ENCODE assay signal across 12 cellular contexts in genomic region chr6:148611213-148611612, GRCh38.
A peak's percentile ranks its signal among the peaks of the same experiment; 100 is the strongest.
DNase-seq lines count a peak whose midpoint lies in the region; ATAC-seq and TF ChIP-seq lines count a peak whose summit lies in the region.
"Had no signal": no experiment of that assay in that cellular context is flagged by ENCODE, and none has a peak within 500 bp of the region (broad histone marks: within the 10 kb centered on the region; RNA-seq: fewer than 3 reads in every experiment).

No MANE protein-coding gene starts in this region.

- no peak for TF ChIP-seq POLR2A in transverse colon (IDR thresholded peaks at IDR 0.05)

- H2AK5ac ChIP-seq in mesenchymal stem cell (ENCODE audit: low read length, severe bottlenecking), result no peak overlapping the region

- no peak overlapping the region for H3K23ac ChIP-seq in mesenchymal stem cell (ENCODE audit: low read length in 2 of 2)

- no peak overlapping the region for H3K14ac ChIP-seq in mesenchymal stem cell (ENCODE audit: low read length in 2 of 2)

- H3K36me3 Mint-ChIP-seq in naive thymus-derived CD8-positive, alpha-beta T cell, result no peaks in the 10 kb centered on the region
- H3K36me3 Mint-ChIP-seq in type B pancreatic cell, result no peaks in the 10 kb centered on the region
- H3K36me3 Mint-ChIP-seq in natural killer cell treated with Interleukin-12 subunit alpha and Interleukin-12 subunit beta and Interleukin-15 and Interleukin-18, amount 100 ng/mL, for 72 hours, result no peaks in the 10 kb centered on the region

- 25% methylated on average over 8 of the region's 8 CpGs for WGBS in mesenchymal stem cell
- WGBS in transverse colon (ENCODE audit: low coverage in 1 of 2), 2 donors, result 40 to 66% methylated on average over 1 to 8 of the region's 8 CpGs

- H3K4me3 ChIP-seq in mesenchymal stem cell (ENCODE audit: insufficient read depth in 1 of 2, low read depth in 1 of 2, low read length in 2 of 2) (peak overlapping the region in 1 of 2 experiments; percentile 39), transverse colon (no peak overlapping the region)

- no peak overlapping the region for H4K91ac ChIP-seq in mesenchymal stem cell (ENCODE audit: low read length)

- in situ Hi-C loops in transverse colon (cut with MboI; ENCODE audit: low pct_ligation_motif_present in 1 of 4, low pct_unique_long_range_greater_than_20kb in 1 of 4, low sequenced_read_pairs in 3 of 4), result no loop called here

- H3K4me2 ChIP-seq in mesenchymal stem cell (ENCODE audit: low read length, poor library complexity, severe bottlenecking), result no peak overlapping the region

- no peak overlapping the region for H2BK12ac ChIP-seq in mesenchymal stem cell (ENCODE audit: low read length in 2 of 2)

- H3K36me3 ChIP-seq in mesenchymal stem cell (ENCODE audit: control insufficient read depth in 1 of 2, insufficient read depth in 2 of 2, low read depth in 1 of 2, low read length in 2 of 2), result no peaks in the 10 kb centered on the region
- no peaks in the 10 kb centered on the region for H3K36me3 ChIP-seq in transverse colon

- peak; percentile 31 for DNase-seq in DMS 273 (lab: John Stamatoyannopoulos, UW; ENCODE audit: unreplicated experiment)
- no peak for DNase-seq in DMS 273 treated with DMSO at 0.1 percent for 48 hours (lab: John Stamatoyannopoulos, UW)
- peak; percentile 22 for DNase-seq in epidermal melanocyte (ENCODE audit: insufficient read length, low spot score)
- DNase-seq in mesenchymal stem cell, result peak; percentile 76
- DNase-seq in transverse colon, result peak; percentile 42
- no peak for DNase-seq in naive thymus-derived CD8-positive, alpha-beta T cell
- DNase-seq in type B pancreatic cell (ENCODE audit: extremely low spot score, unreplicated experiment), result no peak
- no peak for DNase-seq in natural killer cell treated with Interleukin-12 subunit alpha and Interleukin-12 subunit beta and Interleukin-15 and Interleukin-18, amount 100 ng/mL, for 72 hours (ENCODE audit: low spot score)
- DNase-seq: NCI-H146; stimulated activated CD4-positive, alpha-beta T cell treated with anti-CD3 and anti-CD28 coated beads, Interleukin-1b, Interleukin-23, amount 100 ng/mL, for 48 hours had no signal

- no peak for ATAC-seq in naive thymus-derived CD8-positive, alpha-beta T cell
- ATAC-seq in natural killer cell treated with Interleukin-12 subunit alpha and Interleukin-12 subunit beta and Interleukin-15 and Interleukin-18, amount 100 ng/mL, for 72 hours, result no peak
- ATAC-seq: SK-N-SH treated with all-trans-retinoic acid at 6 μM for 48 hours had no signal

- H2BK5ac ChIP-seq in mesenchymal stem cell (ENCODE audit: low read depth, low read length, poor library complexity, severe bottlenecking), result no peak overlapping the region

- H3K4me1 Mint-ChIP-seq in naive thymus-derived CD8-positive, alpha-beta T cell, result no peaks in the 10 kb centered on the region
- H3K4me1 Mint-ChIP-seq in type B pancreatic cell (ENCODE audit: unreplicated experiment), result no peaks in the 10 kb centered on the region
- H3K4me1 Mint-ChIP-seq in natural killer cell treated with Interleukin-12 subunit alpha and Interleukin-12 subunit beta and Interleukin-15 and Interleukin-18, amount 100 ng/mL, for 72 hours (ENCODE audit: low read depth in 2 of 2), result no peaks in the 10 kb centered on the region

- intact Hi-C loops in transverse colon (cut with DNase I; ENCODE audit: low total_unique reads), result no loop called here

- TF ChIP-seq CTCF in transverse colon (IDR thresholded peaks at IDR 0.05) (no peak), type B pancreatic cell (conservative IDR thresholded peaks at IDR 0.05) (no peak)

- H2AFZ ChIP-seq in mesenchymal stem cell (ENCODE audit: low read depth, low read length), result no peak overlapping the region

- no peaks in the 10 kb centered on the region for H3K9me3 Mint-ChIP-seq in naive thymus-derived CD8-positive, alpha-beta T cell
- H3K9me3 Mint-ChIP-seq in type B pancreatic cell, result no peaks in the 10 kb centered on the region
- no peaks in the 10 kb centered on the region for H3K9me3 Mint-ChIP-seq in natural killer cell treated with Interleukin-12 subunit alpha and Interleukin-12 subunit beta and Interleukin-15 and Interleukin-18, amount 100 ng/mL, for 72 hours

- no peak for TF ChIP-seq EP300 in transverse colon (IDR thresholded peaks at IDR 0.05; ENCODE audit: low read depth)

- H3K27ac ChIP-seq in mesenchymal stem cell (ENCODE audit: low read length, poor library complexity, severe bottlenecking) (no peak overlapping the region), transverse colon (peak overlapping the region in 3 of 4 donors; percentile 36 to 64 (median 48))
- H3K27ac ChIP-seq: 22Rv1 had no signal

- no peak overlapping the region for H2BK15ac ChIP-seq in mesenchymal stem cell (ENCODE audit: low read depth, poor library complexity, severe bottlenecking)

- H3K4me3 Mint-ChIP-seq in naive thymus-derived CD8-positive, alpha-beta T cell, result no peak overlapping the region
- H3K4me3 Mint-ChIP-seq in type B pancreatic cell, result no peak overlapping the region
- no peak overlapping the region for H3K4me3 Mint-ChIP-seq in natural killer cell treated with Interleukin-12 subunit alpha and Interleukin-12 subunit beta and Interleukin-15 and Interleukin-18, amount 100 ng/mL, for 72 hours

- H3K9me3 ChIP-seq in mesenchymal stem cell (ENCODE audit: control insufficient read depth, low read length) (no peaks in the 10 kb centered on the region), transverse colon (no peaks in the 10 kb centered on the region)

- no peak overlapping the region for H3K4ac ChIP-seq in mesenchymal stem cell (ENCODE audit: low read depth in 1 of 2, low read length in 2 of 2)

- H3K27ac Mint-ChIP-seq in naive thymus-derived CD8-positive, alpha-beta T cell, result peak overlapping the region in 1 of 10 donors; percentile 66
- no peak overlapping the region for H3K27ac Mint-ChIP-seq in type B pancreatic cell
- no peak overlapping the region for H3K27ac Mint-ChIP-seq in natural killer cell treated with Interleukin-12 subunit alpha and Interleukin-12 subunit beta and Interleukin-15 and Interleukin-18, amount 100 ng/mL, for 72 hours

- H3K9ac ChIP-seq in mesenchymal stem cell (ENCODE audit: low read length), result no peak overlapping the region

- no peak overlapping the region for H2BK120ac ChIP-seq in mesenchymal stem cell (ENCODE audit: low read depth, low read length)

- H4K8ac ChIP-seq in mesenchymal stem cell (ENCODE audit: low read length), result no peak overlapping the region

- no peaks in the 10 kb centered on the region for H3K4me1 ChIP-seq in mesenchymal stem cell (ENCODE audit: control insufficient read depth, insufficient read depth, low read depth, low read length)
- H3K4me1 ChIP-seq in transverse colon, result peaks cover 0 to 16% (median 5%) of the 10 kb centered on the region in 4 donors

- POLR2A ChIA-PET in naive thymus-derived CD8-positive, alpha-beta T cell (lab: Charles Lee), result no interaction called here

- H3K27me3 ChIP-seq in mesenchymal stem cell (ENCODE audit: control insufficient read depth in 1 of 2, insufficient read depth in 1 of 2, low read length in 2 of 2) (peaks cover 0 to 15% of the 10 kb centered on the region in 2 experiments), transverse colon (no peaks in the 10 kb centered on the region)

- H3K18ac ChIP-seq in mesenchymal stem cell (ENCODE audit: low read depth in 1 of 2, low read length in 2 of 2), result no peak overlapping the region

- H3K79me1 ChIP-seq in mesenchymal stem cell (replicated peaks; ENCODE audit: low read length, poor library complexity, severe bottlenecking), result no peaks in the 10 kb centered on the region

- peaks cover 2 to 22% (median 12%) of the 10 kb centered on the region in 5 donors for H3K27me3 Mint-ChIP-seq in naive thymus-derived CD8-positive, alpha-beta T cell
- H3K27me3 Mint-ChIP-seq in type B pancreatic cell, result no peaks in the 10 kb centered on the region
- peaks cover 28 to 45% of the 10 kb centered on the region in 2 donors for H3K27me3 Mint-ChIP-seq in natural killer cell treated with Interleukin-12 subunit alpha and Interleukin-12 subunit beta and Interleukin-15 and Interleukin-18, amount 100 ng/mL, for 72 hours

Comparison
In these comparisons a context has a peak if more than half of its experiments do, and no peak if none do; other contexts are left out.
1. DNase-seq: peak in DMS 273 (single experiment), epidermal melanocyte (single experiment), mesenchymal stem cell (single experiment) and transverse colon (single experiment); none in DMS 273 treated with DMSO at 0.1 percent for 48 hours (single experiment), naive thymus-derived CD8-positive, alpha-beta T cell (0 of 10), type B pancreatic cell (single experiment) and natural killer cell treated with Interleukin-12 subunit alpha and Interleukin-12 subunit beta and Interleukin-15 and Interleukin-18, amount 100 ng/mL, for 72 hours (single experiment).